In the genomic region with DNA sequence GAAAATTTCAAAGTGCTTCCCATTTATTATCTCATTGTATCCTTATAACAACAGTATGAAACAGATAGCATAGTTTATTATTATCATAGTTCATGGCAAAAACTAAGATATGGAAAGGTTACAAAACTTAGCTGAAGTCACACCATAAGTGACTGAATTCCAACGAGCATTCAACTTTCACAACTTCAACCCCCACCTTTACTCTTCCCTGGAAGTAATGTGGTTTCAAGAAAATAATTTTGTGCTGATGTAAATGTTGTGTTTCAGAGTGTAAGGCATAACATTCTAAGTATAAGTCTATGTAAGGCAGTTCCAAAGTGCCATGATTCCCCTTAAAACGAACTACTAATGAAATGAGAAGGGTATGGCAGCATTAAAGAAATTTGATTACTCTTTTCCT, we compare ENCODE assay signal across 2 cellular contexts.
TF ChIP-seq lines count a peak whose summit lies in the region.

No MANE protein-coding gene starts in this region.

TF ChIP-seq in IMR-90, 13 proteins besides CTCF, POLR2A, EP300 and RAD21:
- no peak for TF ChIP-seq MAZ (IDR thresholded peaks at IDR 0.05; ENCODE audit: borderline replicate concordance, low read depth, low read length)
- no peak for TF ChIP-seq MXI1 (IDR thresholded peaks at IDR 0.05; ENCODE audit: borderline replicate concordance, low read depth, low read length)
- no peak for TF ChIP-seq CHD1 (IDR thresholded peaks at IDR 0.05; ENCODE audit: low read depth, low read length)
- TF ChIP-seq FOS (IDR thresholded peaks at IDR 0.05; ENCODE audit: low read depth, low read length): no peak
- TF ChIP-seq BHLHE40 (IDR thresholded peaks at IDR 0.05; ENCODE audit: low read depth, low read length): no peak
- TF ChIP-seq RCOR1 (IDR thresholded peaks at IDR 0.05; ENCODE audit: insufficient replicate concordance, low read length): no peak
- TF ChIP-seq, protein P1, sequence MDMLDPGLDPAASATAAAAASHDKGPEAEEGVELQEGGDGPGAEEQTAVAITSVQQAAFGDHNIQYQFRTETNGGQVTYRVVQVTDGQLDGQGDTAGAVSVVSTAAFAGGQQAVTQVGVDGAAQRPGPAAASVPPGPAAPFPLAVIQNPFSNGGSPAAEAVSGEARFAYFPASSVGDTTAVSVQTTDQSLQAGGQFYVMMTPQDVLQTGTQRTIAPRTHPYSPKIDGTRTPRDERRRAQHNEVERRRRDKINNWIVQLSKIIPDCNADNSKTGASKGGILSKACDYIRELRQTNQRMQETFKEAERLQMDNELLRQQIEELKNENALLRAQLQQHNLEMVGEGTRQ (IDR thresholded peaks at IDR 0.05; ENCODE audit: low read depth, low read length): no peak
- TF ChIP-seq CEBPB (IDR thresholded peaks at IDR 0.05; ENCODE audit: low read depth, low read length): no peak
- TF ChIP-seq RFX5 (IDR thresholded peaks at IDR 0.05; ENCODE audit: low read depth, low read length): no peak
- TF ChIP-seq, protein P2, sequence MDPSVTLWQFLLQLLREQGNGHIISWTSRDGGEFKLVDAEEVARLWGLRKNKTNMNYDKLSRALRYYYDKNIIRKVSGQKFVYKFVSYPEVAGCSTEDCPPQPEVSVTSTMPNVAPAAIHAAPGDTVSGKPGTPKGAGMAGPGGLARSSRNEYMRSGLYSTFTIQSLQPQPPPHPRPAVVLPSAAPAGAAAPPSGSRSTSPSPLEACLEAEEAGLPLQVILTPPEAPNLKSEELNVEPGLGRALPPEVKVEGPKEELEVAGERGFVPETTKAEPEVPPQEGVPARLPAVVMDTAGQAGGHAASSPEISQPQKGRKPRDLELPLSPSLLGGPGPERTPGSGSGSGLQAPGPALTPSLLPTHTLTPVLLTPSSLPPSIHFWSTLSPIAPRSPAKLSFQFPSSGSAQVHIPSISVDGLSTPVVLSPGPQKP (IDR thresholded peaks at IDR 0.05; ENCODE audit: borderline replicate concordance, low read depth, low read length): no peak
- no peak for TF ChIP-seq NFE2L2 (IDR thresholded peaks at IDR 0.05; ENCODE audit: low read depth, low read length)
- TF ChIP-seq MAFK (IDR thresholded peaks at IDR 0.05; ENCODE audit: low read depth, low read length): no peak
- TF ChIP-seq SMC3 (IDR thresholded peaks at IDR 0.05; ENCODE audit: low read depth, low read length): no peak

TF ChIP-seq in SK-N-SH, 30 proteins besides CTCF, POLR2A, EP300 and RAD21:
- TF ChIP-seq MEF2A (IDR thresholded peaks at IDR 0.05; ENCODE audit: borderline replicate concordance, low read depth): no peak
